ENCODE assay signal across 1 cellular context in genomic region chr12:12559699-12560296, GRCh38.
TF ChIP-seq lines count a peak whose summit lies in the region.

No MANE protein-coding gene starts in this region.

TF ChIP-seq in GM23338, 12 proteins besides CTCF, POLR2A, EP300 and RAD21 (continued from another document):
- TF ChIP-seq ZNF462 (CRISPR knock-in tag; IDR thresholded peaks at IDR 0.05) (no peak), ETS1 (IDR thresholded peaks at IDR 0.05) (no peak), POLR2AphosphoS5 (IDR thresholded peaks at IDR 0.05; ENCODE audit: low read depth) (no peak), REST (IDR thresholded peaks at IDR 0.05; ENCODE audit: unreplicated experiment) (no peak), JUNB (IDR thresholded peaks at IDR 0.05; ENCODE audit: unreplicated experiment) (no peak), NANOG (IDR thresholded peaks at IDR 0.05; ENCODE audit: borderline replicate concordance) (no peak), ZNF114 (CRISPR knock-in tag; IDR thresholded peaks at IDR 0.05) (no peak), ZNF331 (CRISPR knock-in tag; IDR thresholded peaks at IDR 0.05; ENCODE audit: low read depth) (no peak), EZH2phosphoT487 (IDR thresholded peaks at IDR 0.05; ENCODE audit: unreplicated experiment) (no peak), STAT1 (IDR thresholded peaks at IDR 0.05; ENCODE audit: unreplicated experiment) (no peak)
TF ChIP-seq in GM23338: peak in this region for 0.
